ENCODE assay signal across 17 cellular contexts in genomic region chr17:2950846-2951245, GRCh38.
"Had no signal": no experiment of that assay in that cellular context is flagged by ENCODE, and none has a peak within 500 bp of the region (broad histone marks: within the 10 kb centered on the region; RNA-seq: fewer than 3 reads in every experiment).

No MANE protein-coding gene starts in this region.

- ATAC-seq: activated CD4-positive, alpha-beta T cell treated with anti-CD3 and anti-CD28 coated beads for 36 hours; left colon; right cardiac atrium; stimulated activated naive CD8-positive, alpha-beta T cell treated with anti-CD3 and anti-CD28 coated beads, Interleukin-15, Interleukin-2, amounts not matched to agents 100 U/mL and 50 U/mL, for 24 hours had no signal

- H3K27me3 ChIP-seq: dorsolateral prefrontal cortex, neutrophil had no signal

- H3K4me3 Mint-ChIP-seq: activated CD4-positive, alpha-beta memory T cell treated with anti-CD3 and anti-CD28 coated beads, Interleukin-2, amount 10 ng/mL, durations not matched to agents 7 days and 5 days; activated CD4-positive, alpha-beta T cell treated with anti-CD3 and anti-CD28 coated beads for 36 hours had no signal

- H3K9me3 Mint-ChIP-seq: activated CD4-positive, alpha-beta memory T cell treated with anti-CD3 and anti-CD28 coated beads, Interleukin-2, amount 10 ng/mL, durations not matched to agents 7 days and 5 days had no signal

- H3K27me3 Mint-ChIP-seq: activated CD4-positive, alpha-beta T cell treated with anti-CD3 and anti-CD28 coated beads for 36 hours; progenitor cell of endocrine pancreas had no signal

- H3K9me3 ChIP-seq: neutrophil, SK-N-SH had no signal

- H3K4me3 ChIP-seq: dorsolateral prefrontal cortex, skin epidermis had no signal

- FAIRE-seq: endometrium, islet of Langerhans had no signal

- H3K27ac ChIP-seq: dorsolateral prefrontal cortex, neutrophil, skin epidermis had no signal

- H3K27ac Mint-ChIP-seq: activated CD4-positive, alpha-beta memory T cell treated with anti-CD3 and anti-CD28 coated beads, Interleukin-2, amount 10 ng/mL, durations not matched to agents 7 days and 5 days; activated CD4-positive, alpha-beta T cell treated with anti-CD3 and anti-CD28 coated beads for 36 hours; progenitor cell of endocrine pancreas had no signal

- DNase-seq: activated CD4-positive, alpha-beta memory T cell treated with anti-CD3 and anti-CD28 coated beads, Interleukin-2, amount 10 ng/mL, durations not matched to agents 7 days and 5 days; activated CD4-positive, alpha-beta T cell treated with anti-CD3 and anti-CD28 coated beads for 36 hours; activated naive CD4-positive, alpha-beta T cell; anterior cingulate cortex; left colon; right cardiac atrium; SK-N-SH; stimulated activated CD4-positive, alpha-beta T cell treated with anti-CD3 and anti-CD28 coated beads, Interleukin-4, amount 100 ng/mL, for 24 hours; stimulated activated naive CD8-positive, alpha-beta T cell treated with anti-CD3 and anti-CD28 coated beads, Interleukin-15, Interleukin-2, amounts not matched to agents 100 U/mL and 50 U/mL, for 24 hours; T-helper 1 cell; trophoblast cell had no signal
